In genomic region chr6:127013865-127014264, GRCh38 we compare ENCODE assay signal across 28 cellular contexts.
"Had no signal": no experiment of that assay in that cellular context is flagged by ENCODE, and none has a peak within 500 bp of the region (broad histone marks: within the 10 kb centered on the region; RNA-seq: fewer than 3 reads in every experiment).

No MANE protein-coding gene starts in this region.

- H3K9me3 Mint-ChIP-seq: activated naive CD4-positive, alpha-beta T cell treated with anti-CD3 and anti-CD28 coated beads, Interleukin-2, amount 50 U/mL, for 72 hours; activated naive CD8-positive, alpha-beta T cell treated with anti-CD3 and anti-CD28 coated beads, Interleukin-2, amount 50 U/mL, for 24 hours; activated T-cell treated with anti-CD3 and anti-CD28 coated beads, Interleukin-2, amount 50 U/mL, for 24 hours; activated T-helper 1 cell treated with anti-CD3 and anti-CD28 coated beads, Interleukin-12 subunit alpha, Interleukin-12 subunit beta, Interleukin-2, Interleukin-4 antibody, amounts not matched to agents 30 ng/mL and 10 ng/mL and 1 ng/mL, durations not matched to agents 14 hours and 24 hours and 36 hours; WTC11 had no signal

- DNase-seq: activated CD4-positive, alpha-beta T cell treated with anti-CD3 and anti-CD28 coated beads for 48 hours; activated CD4-positive, alpha-beta T cell treated with anti-CD3 and anti-CD28 coated beads, Interleukin-2, amount 50 U/mL, for 4 hours; activated CD4-positive, CD25-positive, alpha-beta regulatory T cell treated with anti-CD3 and anti-CD28 coated beads, Interleukin-2, amount 50 U/mL, for 72 hours; activated CD8-positive, alpha-beta memory T cell treated with anti-CD3 and anti-CD28 coated beads, Interleukin-2, amount 10 ng/mL, durations not matched to agents 7 days and 5 days; activated effector memory CD4-positive, alpha-beta T cell treated with Interleukin-2 at 50 U/mL for 16 hours; activated naive CD4-positive, alpha-beta T cell; activated naive CD8-positive, alpha-beta T cell treated with anti-CD3 and anti-CD28 coated beads, Interleukin-2, amount 50 U/mL, for 24 hours; activated T-cell treated with anti-CD3 and anti-CD28 coated beads, Interleukin-2, amount 50 U/mL, for 24 hours; amniotic stem cell; body of pancreas; MM.1S; NCI-H1105; NCI-H1436 treated with DMSO at 0.1 percent for 48 hours; NCI-H187; NCI-H2081; NCI-H510A treated with DMSO at 0.1 percent for 48 hours; NCI-H69; NK-92 treated with Interleukin-12 subunit alpha and Interleukin-12 subunit beta, amount 100 ng/mL, for 24 hours; OCI-M1; Right ventricle myocardium superior; SJCRH30; SK-N-SH had no signal

- ATAC-seq: activated CD8-positive, alpha-beta memory T cell treated with anti-CD3 and anti-CD28 coated beads, Interleukin-2, amount 10 ng/mL, durations not matched to agents 7 days and 5 days; activated naive CD4-positive, alpha-beta T cell treated with anti-CD3 and anti-CD28 coated beads, Interleukin-2, amount 50 U/mL, for 72 hours; activated naive CD8-positive, alpha-beta T cell treated with anti-CD3 and anti-CD28 coated beads, Interleukin-2, amount 50 U/mL, for 24 hours; body of pancreas; Panc1; WTC11 had no signal

- H3K27ac ChIP-seq: ascending aorta, body of pancreas, RWPE1, SJCRH30 had no signal

- H3K4me3 ChIP-seq: ascending aorta, body of pancreas, SJCRH30 had no signal

- H3K4me1 ChIP-seq: ascending aorta, body of pancreas, SJCRH30 had no signal

- H3K9me3 ChIP-seq: ascending aorta, body of pancreas, SJCRH30, SK-N-SH had no signal

- H3K36me3 ChIP-seq: ascending aorta, SJCRH30 had no signal

- H3K27ac Mint-ChIP-seq: activated CD8-positive, alpha-beta memory T cell treated with anti-CD3 and anti-CD28 coated beads, Interleukin-2, amount 10 ng/mL, durations not matched to agents 7 days and 5 days; activated naive CD4-positive, alpha-beta T cell treated with anti-CD3 and anti-CD28 coated beads, Interleukin-2, amount 50 U/mL, for 72 hours; activated naive CD8-positive, alpha-beta T cell treated with anti-CD3 and anti-CD28 coated beads, Interleukin-2, amount 50 U/mL, for 24 hours; activated T-cell treated with anti-CD3 and anti-CD28 coated beads, Interleukin-2, amount 50 U/mL, for 24 hours; activated T-helper 1 cell treated with anti-CD3 and anti-CD28 coated beads, Interleukin-12 subunit alpha, Interleukin-12 subunit beta, Interleukin-2, Interleukin-4 antibody, amounts not matched to agents 30 ng/mL and 10 ng/mL and 1 ng/mL, durations not matched to agents 14 hours and 24 hours and 36 hours; WTC11 had no signal

- H3K27me3 ChIP-seq: ascending aorta, body of pancreas, SJCRH30 had no signal

- H3K4me3 Mint-ChIP-seq: activated CD8-positive, alpha-beta memory T cell treated with anti-CD3 and anti-CD28 coated beads, Interleukin-2, amount 10 ng/mL, durations not matched to agents 7 days and 5 days; activated naive CD8-positive, alpha-beta T cell treated with anti-CD3 and anti-CD28 coated beads, Interleukin-2, amount 50 U/mL, for 24 hours; activated T-cell treated with anti-CD3 and anti-CD28 coated beads, Interleukin-2, amount 50 U/mL, for 24 hours; activated T-helper 1 cell treated with anti-CD3 and anti-CD28 coated beads, Interleukin-12 subunit alpha, Interleukin-12 subunit beta, Interleukin-2, Interleukin-4 antibody, amounts not matched to agents 30 ng/mL and 10 ng/mL and 1 ng/mL, durations not matched to agents 14 hours and 24 hours and 36 hours; WTC11 had no signal

- H3K36me3 Mint-ChIP-seq: activated CD8-positive, alpha-beta memory T cell treated with anti-CD3 and anti-CD28 coated beads, Interleukin-2, amount 10 ng/mL, durations not matched to agents 7 days and 5 days; activated naive CD4-positive, alpha-beta T cell treated with anti-CD3 and anti-CD28 coated beads, Interleukin-2, amount 50 U/mL, for 72 hours; WTC11 had no signal

- H3K4me1 Mint-ChIP-seq: activated CD8-positive, alpha-beta memory T cell treated with anti-CD3 and anti-CD28 coated beads, Interleukin-2, amount 10 ng/mL, durations not matched to agents 7 days and 5 days; activated naive CD8-positive, alpha-beta T cell treated with anti-CD3 and anti-CD28 coated beads, Interleukin-2, amount 50 U/mL, for 24 hours had no signal

- H3K27me3 Mint-ChIP-seq: activated CD8-positive, alpha-beta memory T cell treated with anti-CD3 and anti-CD28 coated beads, Interleukin-2, amount 10 ng/mL, durations not matched to agents 7 days and 5 days; activated naive CD8-positive, alpha-beta T cell treated with anti-CD3 and anti-CD28 coated beads, Interleukin-2, amount 50 U/mL, for 24 hours; activated T-cell treated with anti-CD3 and anti-CD28 coated beads, Interleukin-2, amount 50 U/mL, for 24 hours had no signal
